ENCODE assay signal across 18 cellular contexts in the genomic region with DNA sequence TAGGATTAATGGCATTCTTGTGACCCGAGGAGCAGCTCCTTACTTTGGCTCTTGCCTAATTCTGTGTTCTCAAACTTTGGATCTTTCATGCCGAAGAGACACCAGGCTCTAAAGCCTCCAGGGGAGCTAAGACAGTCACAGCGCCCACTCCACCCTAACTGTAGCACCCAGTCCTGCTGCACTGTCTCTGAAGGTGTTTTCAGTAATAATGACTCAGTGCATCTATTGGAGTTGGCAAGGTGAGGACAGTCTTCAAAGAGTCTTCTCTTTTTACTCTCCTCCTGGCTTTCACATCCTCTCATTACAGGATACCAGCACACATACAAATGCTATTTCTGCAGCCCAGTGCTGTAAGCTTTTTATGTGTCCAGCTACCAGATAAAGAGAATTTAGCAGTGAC.
DNase-seq lines count a peak whose midpoint lies in the region; ATAC-seq and TF ChIP-seq lines count a peak whose summit lies in the region.
"Had no signal": no experiment of that assay in that cellular context is flagged by ENCODE, and none has a peak within 500 bp of the region (broad histone marks: within the 10 kb centered on the region; RNA-seq: fewer than 3 reads in every experiment).

No MANE protein-coding gene starts in this region.

- H3K9me3 ChIP-seq in right atrium auricular region (no peaks in the 10 kb centered on the region), gastrocnemius medialis (no peaks in the 10 kb centered on the region), stomach (no peaks in the 10 kb centered on the region)

- H3K36me3 ChIP-seq in right atrium auricular region (no peaks in the 10 kb centered on the region), gastrocnemius medialis (no peaks in the 10 kb centered on the region), stomach (no peaks in the 10 kb centered on the region)

- H3K27me3 ChIP-seq in right atrium auricular region, result no peaks in the 10 kb centered on the region
- H3K27me3 ChIP-seq in layer of hippocampus (ENCODE audit: control insufficient read depth, insufficient read depth, low read length), result no peaks in the 10 kb centered on the region
- no peaks in the 10 kb centered on the region for H3K27me3 ChIP-seq in gastrocnemius medialis
- no peaks in the 10 kb centered on the region for H3K27me3 ChIP-seq in stomach

- in situ Hi-C loops in gastrocnemius medialis (cut with MboI; ENCODE audit: low sequenced_read_pairs in 4 of 4), result no loop called here

- H3K4me1 ChIP-seq in right atrium auricular region, result peaks cover 0 to 49% of the 10 kb centered on the region in 2 donors
- peaks cover 97 to 99% of the 10 kb centered on the region in 2 donors for H3K4me1 ChIP-seq in gastrocnemius medialis
- peaks cover 9 to 38% (median 28%) of the 10 kb centered on the region in 4 donors for H3K4me1 ChIP-seq in stomach

- peak overlapping the region in 1 of 2 donors; percentile 47 for H3K27ac ChIP-seq in right atrium auricular region
- peak overlapping the region; percentile 6 for H3K27ac ChIP-seq in layer of hippocampus (ENCODE audit: low read depth, low read length)
- H3K27ac ChIP-seq in gastrocnemius medialis, result peak overlapping the region; percentile 89 to 96 (median 94)
- H3K27ac ChIP-seq in stomach, result peak overlapping the region in 2 of 5 donors; percentile 39 to 48
- H3K27ac ChIP-seq: C4-2B, GM23248 had no signal

- no peak for TF ChIP-seq EP300 in stomach (IDR thresholded peaks at IDR 0.05)

- no peak for TF ChIP-seq POLR2A in gastrocnemius medialis (IDR thresholded peaks at IDR 0.05)
- no peak for TF ChIP-seq POLR2A in stomach (IDR thresholded peaks at IDR 0.05)

- WGBS in stomach, 5 donors, result 79 to 93% (median 90%) methylated on average over 3 of the region's 3 CpGs

- intact Hi-C loops in cardiac septum (cut with DNase I), result loop anchor here (5.0 kb wide), 1 partner anchor 54 kb away; no protein-coding TSS in a partner anchor
- intact Hi-C loops in gastrocnemius medialis (cut with DNase I; ENCODE audit: low total_unique reads), result loop anchor here (1.0 kb wide), 1 partner anchor 9 kb away; no protein-coding TSS in a partner anchor
- intact Hi-C loops in stomach (cut with DNase I; ENCODE audit: low total_unique reads), result no loop called here

- no peak overlapping the region for H3K4me3 ChIP-seq in right atrium auricular region
- no peak overlapping the region for H3K4me3 ChIP-seq in gastrocnemius medialis
- H3K4me3 ChIP-seq in stomach, result no peak overlapping the region
- H3K4me3 ChIP-seq: GM23248, K562 had no signal

- ATAC-seq in gastrocnemius medialis (peak; percentile 25 to 30), HG02970 (IDR thresholded peaks at IDR 0.05; ENCODE audit: low FRiP score, unreplicated experiment) (no peak)
- ATAC-seq: K562 had no signal

- DNase-seq in right atrium auricular region (ENCODE audit: low spot score) (peak; percentile 44), cardiac septum (ENCODE audit: low spot score) (no peak), gastrocnemius medialis (no peak), stomach (no peak), DMS53 treated with DMSO at 0.1 percent for 48 hours (lab: John Stamatoyannopoulos, UW; ENCODE audit: unreplicated experiment) (no peak), Ammon's horn (ENCODE audit: low spot score) (no peak)
- DNase-seq: DMS 273 treated with DMSO at 0.1 percent for 48 hours, HCEC 1CT, MV-4-11, NCI-H1417, NCI-H187 treated with DMSO at 0.1 percent for 48 hours, NCI-H526 treated with DMSO at 0.1 percent for 48 hours, Right ventricle myocardium superior had no signal

- TF ChIP-seq CTCF in right atrium auricular region (IDR thresholded peaks at IDR 0.05) (no peak), gastrocnemius medialis (IDR thresholded peaks at IDR 0.05 in 4 of 5, conservative IDR thresholded peaks at IDR 0.05 in 1 of 5) (no peak), stomach (IDR thresholded peaks at IDR 0.05) (no peak)
